Comparison of ENCODE assay signal across 1 cellular context in the genomic region with DNA sequence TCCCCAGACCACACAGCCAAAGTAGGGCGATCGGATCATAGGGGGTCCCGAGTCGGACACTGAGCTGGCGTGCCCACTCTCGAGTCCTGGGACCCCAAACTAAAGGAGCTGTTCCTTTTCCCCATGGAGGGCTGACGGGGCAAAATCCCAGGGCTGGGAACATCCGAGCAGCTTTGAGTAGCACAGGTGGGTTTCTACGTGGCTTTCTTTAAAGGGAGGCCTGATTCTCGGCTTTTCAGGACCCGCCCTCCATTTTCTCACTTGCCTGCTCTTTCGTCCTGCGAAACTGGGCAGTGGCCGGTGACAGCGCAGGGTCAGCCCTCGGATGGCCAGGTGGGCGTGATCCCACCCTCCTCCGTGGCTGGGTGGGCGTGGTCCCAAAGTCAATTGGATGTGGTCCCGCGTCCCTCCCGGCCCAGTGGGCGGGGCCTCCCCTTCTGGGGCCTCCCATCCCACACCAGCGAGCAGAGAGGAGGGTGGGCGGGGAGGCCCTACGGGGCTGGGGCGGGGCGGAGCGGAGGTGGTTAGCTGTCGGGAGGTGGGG.
TF ChIP-seq lines count a peak whose summit lies in the region.

No MANE protein-coding gene starts in this region.

TF ChIP-seq in neural cell, 6 proteins besides CTCF, POLR2A, EP300 and RAD21 (continued from another document):
- TF ChIP-seq TAF1 (IDR thresholded peaks at IDR 0.05; ENCODE audit: low read depth) (no peak), MXI1 (conservative IDR thresholded peaks at IDR 0.05; ENCODE audit: poor library complexity, severe bottlenecking) (no peak), POLR2AphosphoS5 (IDR thresholded peaks at IDR 0.05) (no peak), EZH2 (IDR thresholded peaks at IDR 0.05; ENCODE audit: borderline replicate concordance, insufficient read depth, low read length, poor library complexity, severe bottlenecking) (no peak), SMC3 (conservative IDR thresholded peaks at IDR 0.05; ENCODE audit: poor library complexity) (no peak)
